In genomic region chr13:94778986-94779385, GRCh38 we compare ENCODE assay signal across 35 cellular contexts.
DNase-seq lines count a peak whose midpoint lies in the region; ATAC-seq, FAIRE-seq and TF ChIP-seq lines count a peak whose summit lies in the region.
"Had no signal": no experiment of that assay in that cellular context is flagged by ENCODE, and none has a peak within 500 bp of the region (broad histone marks: within the 10 kb centered on the region; RNA-seq: fewer than 3 reads in every experiment).

No MANE protein-coding gene starts in this region.

- no peak overlapping the region for H3K18ac ChIP-seq in H1 (ENCODE audit: extremely low read depth, low read length)

- no peak overlapping the region for H3K23ac ChIP-seq in H1 (ENCODE audit: insufficient read length)

- H3K27me3 ChIP-seq in GM23338 (ENCODE audit: insufficient read depth): no peaks in the 10 kb centered on the region
- H3K27me3 ChIP-seq in PC-3 (ENCODE audit: low read length): no peaks in the 10 kb centered on the region
- H3K27me3 ChIP-seq in H1 (replicated peaks in 1 of 4; ENCODE audit: control insufficient read depth in 3 of 4, extremely low read depth in 1 of 4, insufficient read depth in 3 of 4, low read length in 3 of 4): no peaks in the 10 kb centered on the region; a peak in 1 of 7 replicates
- no peaks in the 10 kb centered on the region for H3K27me3 ChIP-seq in SK-N-SH (ENCODE audit: insufficient read depth)
- H3K27me3 ChIP-seq in aorta (ENCODE audit: control insufficient read depth in 1 of 2, insufficient read depth in 2 of 2, low read length in 1 of 2): no peaks in the 10 kb centered on the region
- H3K27me3 ChIP-seq: BLaER1; BLaER1 treated with 17β-estradiol and CSF1 and Interleukin-3, amounts not matched to agents 10 nM and 100 nM had no signal

- no peak for TF ChIP-seq POLR2A in H1 (IDR thresholded peaks at IDR 0.05; ENCODE audit: control extremely low read depth in 1 of 2, low read depth in 2 of 2, low read length in 2 of 2)

- H3K4me3 Mint-ChIP-seq in GM23338: no peak overlapping the region
- H3K4me3 Mint-ChIP-seq: B cell; CD14-positive monocyte; CD4-positive, alpha-beta memory T cell; CD4-positive, alpha-beta T cell; CD4-positive, CD25-positive, alpha-beta regulatory T cell; CD8-positive, alpha-beta memory T cell; CD8-positive, alpha-beta T cell had no signal

- no peak overlapping the region for H3K4ac ChIP-seq in H1 (replicated peaks; ENCODE audit: insufficient read length, low read depth, low read length)

- H3K27ac Mint-ChIP-seq in GM23338: no peak overlapping the region
- H3K27ac Mint-ChIP-seq: B cell; CD14-positive monocyte; CD4-positive, alpha-beta memory T cell; CD4-positive, alpha-beta T cell; CD4-positive, CD25-positive, alpha-beta regulatory T cell; CD8-positive, alpha-beta memory T cell; CD8-positive, alpha-beta T cell had no signal

- no peak overlapping the region for H3K56ac ChIP-seq in H1 (replicated peaks; ENCODE audit: insufficient read length, low read depth, low read length)

- no peaks in the 10 kb centered on the region for H3F3A ChIP-seq in GM23338 (replicated peaks; ENCODE audit: low read depth)
- H3F3A ChIP-seq in PC-3 (ENCODE audit: low read length, unreplicated experiment): no peaks in the 10 kb centered on the region
- H3F3A ChIP-seq in SK-N-SH (replicated peaks; ENCODE audit: insufficient read depth): no peaks in the 10 kb centered on the region

- H3K4me1 Mint-ChIP-seq in GM23338: peaks cover 14% of the 10 kb centered on the region; the same call in 2 of the 3 replicates
- H3K4me1 Mint-ChIP-seq: B cell; CD14-positive monocyte; CD4-positive, alpha-beta memory T cell; CD4-positive, CD25-positive, alpha-beta regulatory T cell; CD8-positive, alpha-beta memory T cell had no signal

- H3K14ac ChIP-seq in H1 (ENCODE audit: insufficient read length): no peak overlapping the region

- 73% methylated on average over 5 of the region's 5 CpGs; no CpG with 5 or more reads in 1 of the 2 experiments for WGBS in H1 (ENCODE audit: extremely low coverage in 1 of 2, insufficient coverage in 1 of 2, insufficient read length in 1 of 2, insufficient replicate concordance in 2 of 2, low coverage in 1 of 2, low lambda C conversion rate in 2 of 2, missing lambda C conversion rate in 1 of 2), 2 experiments
- WGBS in SK-N-SH (ENCODE audit: low lambda C conversion rate): 39% methylated on average over 5 of the region's 5 CpGs
- 60 to 66% methylated on average over 5 of the region's 5 CpGs for WGBS in aorta, 2 donors

- H3K27ac ChIP-seq in GM23338 (ENCODE audit: low read depth): no peak overlapping the region
- peak overlapping the region; percentile 66 for H3K27ac ChIP-seq in PC-3 (ENCODE audit: low read length)
- no peak overlapping the region for H3K27ac ChIP-seq in H1 (ENCODE audit: low read depth, low read length)
- no peak overlapping the region for H3K27ac ChIP-seq in SK-N-SH (ENCODE audit: low read depth in 2 of 2, low read length in 1 of 2)
- no peak overlapping the region for H3K27ac ChIP-seq in aorta (ENCODE audit: low read depth in 1 of 2, low read length in 2 of 2)
- H3K27ac ChIP-seq: 22Rv1; A549; BLaER1; BLaER1 treated with 17β-estradiol and CSF1 and Interleukin-3, amounts not matched to agents 10 nM and 100 nM; C4-2B had no signal

- CTCF ChIA-PET in PC-3 (lab: Charles Lee): no interaction called here
- CTCF ChIA-PET in H1 (lab: Charles Lee; ENCODE audit: partially characterized antibody): no interaction called here
- CTCF ChIA-PET in SK-N-SH (lab: Yijun Ruan, JAX): no interaction called here

- no peak overlapping the region for H3K4me2 ChIP-seq in GM23338
- no peak overlapping the region for H3K4me2 ChIP-seq in PC-3 (ENCODE audit: low read length)
- H3K4me2 ChIP-seq in H1 (ENCODE audit: insufficient read depth in 1 of 2, low read depth in 2 of 2, low read length in 2 of 2): no peak overlapping the region
- H3K4me2 ChIP-seq in SK-N-SH: no peak overlapping the region
- H3K4me2 ChIP-seq: A549; BLaER1; BLaER1 treated with 17β-estradiol and CSF1 and Interleukin-3, amounts not matched to agents 10 nM and 100 nM had no signal

- BruUV-seq in PC-3 (replicated peaks; lab: Mats Ljungman, UMichigan): no TSS peak

- H4K91ac ChIP-seq in H1 (replicated peaks; ENCODE audit: insufficient read length, low read length): no peak overlapping the region

- H3K79me2 ChIP-seq in GM23338 (replicated peaks; ENCODE audit: insufficient read depth): no peaks in the 10 kb centered on the region
- H3K79me2 ChIP-seq in PC-3 (ENCODE audit: low read length): no peaks in the 10 kb centered on the region
- no peaks in the 10 kb centered on the region for H3K79me2 ChIP-seq in H1 (ENCODE audit: control insufficient read depth in 1 of 2, insufficient read depth in 2 of 2, low read length in 2 of 2)
- no peaks in the 10 kb centered on the region for H3K79me2 ChIP-seq in SK-N-SH (ENCODE audit: insufficient read depth)

- H3K36me3 Mint-ChIP-seq in GM23338 (ENCODE audit: low read depth): peaks cover 6% of the 10 kb centered on the region; the same call in 2 of the 3 replicates
- H3K36me3 Mint-ChIP-seq: CD14-positive monocyte; CD4-positive, alpha-beta memory T cell; CD4-positive, CD25-positive, alpha-beta regulatory T cell; CD8-positive, alpha-beta memory T cell; CD8-positive, alpha-beta T cell had no signal

- no peaks in the 10 kb centered on the region for H3K79me1 ChIP-seq in H1 (ENCODE audit: low read depth, low read length)

- H3K36me3 ChIP-seq in GM23338 (ENCODE audit: insufficient read depth) (no peaks in the 10 kb centered on the region; the same call in 1 of the 2 replicates), PC-3 (ENCODE audit: low read depth, low read length) (no peaks in the 10 kb centered on the region), H1 (ENCODE audit: control insufficient read depth in 2 of 4, insufficient read depth in 4 of 4, low read length in 3 of 4) (no peaks in the 10 kb centered on the region), SK-N-SH (replicated peaks in 1 of 2; ENCODE audit: control insufficient read depth in 1 of 2, insufficient read depth in 2 of 2, low read length in 1 of 2) (no peaks in the 10 kb centered on the region), aorta (ENCODE audit: control insufficient read depth in 1 of 2, insufficient read depth in 2 of 2, low read length in 1 of 2) (no peaks in the 10 kb centered on the region)
- H3K36me3 ChIP-seq: BE2C; BLaER1; BLaER1 treated with 17β-estradiol and CSF1 and Interleukin-3, amounts not matched to agents 10 nM and 100 nM had no signal

- H3K4me1 ChIP-seq in GM23338 (ENCODE audit: insufficient read depth): peaks cover 15% of the 10 kb centered on the region; the same call in 1 of the 2 replicates
- peaks cover 25% of the 10 kb centered on the region for H3K4me1 ChIP-seq in PC-3 (ENCODE audit: insufficient read depth, low read length)
- H3K4me1 ChIP-seq in H1 (replicated peaks in 1 of 4; ENCODE audit: control insufficient read depth in 3 of 4, insufficient read depth in 4 of 4, low read length in 3 of 4): no peaks in the 10 kb centered on the region
- H3K4me1 ChIP-seq in SK-N-SH (ENCODE audit: control insufficient read depth in 1 of 2, insufficient read depth in 2 of 2, low read depth in 1 of 2, low read length in 1 of 2): no peaks in the 10 kb centered on the region
- H3K4me1 ChIP-seq in aorta (ENCODE audit: control insufficient read depth in 1 of 2, insufficient read depth in 2 of 2, low read length in 2 of 2): no peaks in the 10 kb centered on the region
- H3K4me1 ChIP-seq: BE2C; BLaER1; BLaER1 treated with 17β-estradiol and CSF1 and Interleukin-3, amounts not matched to agents 10 nM and 100 nM; Caco-2 had no signal

- H3K4me3 ChIP-seq in GM23338: no peak overlapping the region
- H3K4me3 ChIP-seq in PC-3 (ENCODE audit: low read length): no peak overlapping the region
- no peak overlapping the region for H3K4me3 ChIP-seq in H1 (ENCODE audit: extremely low read depth in 1 of 4, insufficient read depth in 2 of 4, low read depth in 3 of 4, low read length in 4 of 4)
- H3K4me3 ChIP-seq in SK-N-SH (ENCODE audit: low read depth in 2 of 2, low read length in 1 of 2): no peak overlapping the region
- no peak overlapping the region for H3K4me3 ChIP-seq in aorta (ENCODE audit: low read length in 2 of 2)
- H3K4me3 ChIP-seq: A549; BLaER1; BLaER1 treated with 17β-estradiol and CSF1 and Interleukin-3, amounts not matched to agents 10 nM and 100 nM had no signal

- FAIRE-seq in H1 (lab: Jason Lieb, UNC): no peak
- FAIRE-seq: A204.1, A549, D721Med had no signal

- no peak overlapping the region for H4K5ac ChIP-seq in H1 (ENCODE audit: insufficient read length, low read depth, low read length)

- TF ChIP-seq RAD21 in H1 (IDR thresholded peaks at IDR 0.05 in 1 of 2, conservative IDR thresholded peaks at IDR 0.05 in 1 of 2; ENCODE audit: low read depth in 2 of 2, low read length in 2 of 2) (no peak), SK-N-SH (IDR thresholded peaks at IDR 0.05; ENCODE audit: low read length) (no peak)

- H3K9me2 ChIP-seq in GM23338 (ENCODE audit: insufficient read depth): 0 out of 2 replicates have a peak, but pooled peaks cover 5% of the 10 kb centered on the region
- no peaks in the 10 kb centered on the region for H3K9me2 ChIP-seq in PC-3 (replicated peaks; ENCODE audit: low read length)
- no peaks in the 10 kb centered on the region for H3K9me2 ChIP-seq in SK-N-SH

- H3K27me3 Mint-ChIP-seq in GM23338 (ENCODE audit: insufficient read depth, low read depth, poor library complexity): peaks cover 11% of the 10 kb centered on the region
- H3K27me3 Mint-ChIP-seq: B cell; CD4-positive, alpha-beta T cell; CD4-positive, CD25-positive, alpha-beta regulatory T cell had no signal

- H2BK20ac ChIP-seq in H1 (ENCODE audit: low read length): no peak overlapping the region

- DNase-seq in GM23338 (ENCODE audit: low spot score): no peak
- no peak for DNase-seq in PC-3
- DNase-seq in H1 (ENCODE audit: low read depth in 1 of 2, low spot score in 2 of 2): no peak
- DNase-seq in SK-N-SH: no peak
- DNase-seq in occipital lobe (lab: John Stamatoyannopoulos, UW): no peak
- no peak for DNase-seq in aorta
- DNase-seq: 8988T; ACHN; AML-193; BE2C; C1 segment of cervical spinal cord; Caco-2; Calu3; CD4-positive, alpha-beta memory T cell; CD4-positive, alpha-beta T cell; CD4-positive, CD25-positive, alpha-beta regulatory T cell; CD8-positive, alpha-beta memory T cell; CD8-positive, alpha-beta T cell; COR-L47; DMS 273 treated with DMSO at 0.1 percent for 48 hours; DMS153; DMS53; DMS79; DMS79 treated with DMSO at 0.1 percent for 48 hours; DND-41; EL had no signal

- no peak overlapping the region for H2BK120ac ChIP-seq in H1 (replicated peaks; ENCODE audit: low read depth, low read length)

- TF ChIP-seq CTCF in GM23338 (conservative IDR thresholded peaks at IDR 0.05; ENCODE audit: low read depth in 2 of 2) (no peak), PC-3 (conservative IDR thresholded peaks at IDR 0.05; ENCODE audit: low read depth, low read length) (no peak), H1 (IDR thresholded peaks at IDR 0.05; ENCODE audit: control extremely low read depth in 1 of 3, insufficient read depth in 1 of 3, low read depth in 1 of 3, low read length in 3 of 3) (no peak), SK-N-SH (IDR thresholded peaks at IDR 0.05) (no peak)

- H4K8ac ChIP-seq in H1 (ENCODE audit: extremely low read depth, insufficient read depth, low read length): no peak overlapping the region

- H2AFZ ChIP-seq in GM23338 (peak overlapping the region; percentile 7; the same call in 1 of the 2 replicates), PC-3 (ENCODE audit: low read length) (no peak overlapping the region), H1 (ENCODE audit: low read length) (peak overlapping the region; percentile 72), SK-N-SH (ENCODE audit: low read depth) (no peak overlapping the region)

- no peak overlapping the region; the same call in 1 of the 2 replicates for H2BK5ac ChIP-seq in H1 (ENCODE audit: low read depth, low read length)

- H3K9ac ChIP-seq in PC-3 (ENCODE audit: low read length) (no peak overlapping the region), H1 (replicated peaks in 1 of 4; ENCODE audit: extremely low read depth in 1 of 4, low read depth in 3 of 4, low read length in 3 of 4) (no peak overlapping the region), SK-N-SH (no peak overlapping the region)
- H3K9ac ChIP-seq: BLaER1; BLaER1 treated with 17β-estradiol and CSF1 and Interleukin-3, amounts not matched to agents 10 nM and 100 nM had no signal

- H2BK12ac ChIP-seq in H1 (ENCODE audit: low read depth, low read length): no peak overlapping the region

- H3K9me3 Mint-ChIP-seq in GM23338: peaks cover 17% of the 10 kb centered on the region; the same call in 2 of the 3 replicates

- H2BK15ac ChIP-seq in H1 (ENCODE audit: low read length): no peak overlapping the region

- POLR2A ChIA-PET in PC-3 (lab: Charles Lee; ENCODE audit: unreplicated experiment) (no interaction called here), H1 (lab: Charles Lee; ENCODE audit: partially characterized antibody) (interaction anchor here (0.6 kb wide), 1 partner anchor 74 kb away, joined by 3 read pairs; no protein-coding TSS in a partner anchor), SK-N-SH (lab: Yijun Ruan, JAX) (no interaction called here)

- intact Hi-C loops in PC-3 (cut with micrococcal nuclease) (loop anchor here (5.0 kb wide), 1 partner anchor 62 kb away; no protein-coding TSS in a partner anchor), aorta (cut with DNase I) (no loop called here)

- TF ChIP-seq EP300 in H1 (IDR thresholded peaks at IDR 0.05; ENCODE audit: borderline replicate concordance in 1 of 2, low read depth in 2 of 2, low read length in 2 of 2): no peak
- TF ChIP-seq EP300 in SK-N-SH (IDR thresholded peaks at IDR 0.05; ENCODE audit: borderline replicate concordance in 1 of 2, low read depth in 1 of 2, low read length in 1 of 2): no peak

- ATAC-seq in GM23338 (no peak), PC-3 (peak; percentile 16), aorta (ENCODE audit: low FRiP score) (no peak)
- ATAC-seq: A549; CD8-positive, alpha-beta T cell had no signal

- no peaks in the 10 kb centered on the region for H3K23me2 ChIP-seq in H1 (ENCODE audit: low read depth, low read length)

- H2AK5ac ChIP-seq in H1 (ENCODE audit: low read depth, low read length): no peak overlapping the region

- H4K20me1 ChIP-seq in GM23338 (replicated peaks; ENCODE audit: insufficient read depth) (no peaks in the 10 kb centered on the region), PC-3 (ENCODE audit: low read length) (no peaks in the 10 kb centered on the region), H1 (replicated peaks in 1 of 2; ENCODE audit: control insufficient read depth in 1 of 2, insufficient read depth in 2 of 2, low read length in 2 of 2) (no peaks in the 10 kb centered on the region), SK-N-SH (ENCODE audit: insufficient read depth) (no peaks in the 10 kb centered on the region)
- H4K20me1 ChIP-seq: BLaER1; BLaER1 treated with 17β-estradiol and CSF1 and Interleukin-3, amounts not matched to agents 10 nM and 100 nM had no signal

- H3K9me3 ChIP-seq in PC-3 (ENCODE audit: low read length): no peaks in the 10 kb centered on the region
- 0 out of 4 replicates have a peak, but pooled peaks cover 0 to 2% of the 10 kb centered on the region in 2 experiments for H3K9me3 ChIP-seq in H1 (ENCODE audit: insufficient read depth in 2 of 2, low read depth in 1 of 2, low read length in 1 of 2)
- H3K9me3 ChIP-seq in SK-N-SH: no peaks in the 10 kb centered on the region
- H3K9me3 ChIP-seq in aorta (ENCODE audit: control insufficient read depth, low read length): peaks cover 2% of the 10 kb centered on the region
- H3K9me3 ChIP-seq: A549, BE2C, Caco-2 had no signal

Comparison
In these comparisons a context has a peak if more than half of its experiments do, and no peak if none do; other contexts are left out.
1. H2AFZ ChIP-seq: peak in GM23338 (single experiment) and H1 (single experiment); none in PC-3 (single experiment) and SK-N-SH (single experiment).